In genomic region chr16:14564881-14565687, GRCh38 we compare ENCODE assay signal across 11 cellular contexts.
DNase-seq lines count a peak whose midpoint lies in the region; ATAC-seq and TF ChIP-seq lines count a peak whose summit lies in the region.
"Had no signal": no experiment of that assay in that cellular context is flagged by ENCODE, and none has a peak within 500 bp of the region (broad histone marks: within the 10 kb centered on the region; RNA-seq: fewer than 3 reads in every experiment).

No MANE protein-coding gene starts in this region.

- H3K36me3 ChIP-seq in mammary epithelial cell (ENCODE audit: insufficient read depth, low read length), result peaks cover 2% of the 10 kb centered on the region
- peaks cover 0 to 6% of the 10 kb centered on the region in 2 donors for H3K36me3 ChIP-seq in muscle layer of duodenum (ENCODE audit: control insufficient read depth in 1 of 2, insufficient read depth in 2 of 2, low read length in 2 of 2)

- H3K27ac ChIP-seq in mammary epithelial cell (ENCODE audit: insufficient read depth, low read depth, low read length), result no peak overlapping the region
- peak overlapping the region; percentile 64 for H3K27ac ChIP-seq in muscle layer of duodenum (ENCODE audit: low read length)
- H3K27ac ChIP-seq: neutrophil had no signal

- no peaks in the 10 kb centered on the region for H3K27me3 ChIP-seq in mammary epithelial cell (ENCODE audit: insufficient read depth, low read length)
- H3K27me3 ChIP-seq in muscle layer of duodenum (ENCODE audit: low read depth, low read length), result no peaks in the 10 kb centered on the region
- H3K27me3 ChIP-seq: neutrophil had no signal

- H2AFZ ChIP-seq in mammary epithelial cell (ENCODE audit: low read depth, low read length), result no peak overlapping the region

- H3K9ac ChIP-seq in mammary epithelial cell (ENCODE audit: insufficient read depth, low read length), result no peak overlapping the region

- 41% methylated on average over 4 of the region's 5 CpGs for WGBS in mammary epithelial cell (ENCODE audit: low coverage, missing lambda C conversion rate)

- CTCF ChIA-PET in mammary epithelial cell (lab: Charles Lee; ENCODE audit: low non-redundant PET), result interaction anchor here (0.6 kb wide), 1 partner anchor 641 kb away, joined by 11 read pairs; no protein-coding TSS in a partner anchor

- BruUV-seq in mammary epithelial cell (replicated peaks; lab: Mats Ljungman, UMichigan), result no TSS peak

- H3K4me3 ChIP-seq in mammary epithelial cell (replicated peaks in 1 of 3; ENCODE audit: insufficient read depth in 1 of 3, low read depth in 2 of 3, low read length in 3 of 3) (no peak overlapping the region), muscle layer of duodenum (ENCODE audit: low read depth in 1 of 2, low read length in 2 of 2) (peak overlapping the region in 1 of 2 donors; percentile 8)

- H4K20me1 ChIP-seq in mammary epithelial cell (ENCODE audit: insufficient read depth, low read length), result no peaks in the 10 kb centered on the region

- no peak overlapping the region for H3K4me2 ChIP-seq in mammary epithelial cell (ENCODE audit: insufficient read depth, low read depth, low read length)

- H3K4me1 ChIP-seq in mammary epithelial cell (ENCODE audit: insufficient read depth, low read length), result peaks cover 39% of the 10 kb centered on the region
- peaks cover 19 to 38% of the 10 kb centered on the region in 2 donors for H3K4me1 ChIP-seq in muscle layer of duodenum (ENCODE audit: control insufficient read depth in 1 of 2, insufficient read depth in 2 of 2, low read length in 2 of 2)

- dilution Hi-C loops in mammary epithelial cell (cut with HindIII; ENCODE audit: low sequenced_read_pairs), result no loop called here

- H3K79me2 ChIP-seq in mammary epithelial cell (ENCODE audit: insufficient read depth, low read length), result no peaks in the 10 kb centered on the region

- in situ Hi-C loops in mammary epithelial cell (cut with MboI; ENCODE audit: low sequenced_read_pairs in 2 of 2), result no loop called here

- no peak for TF ChIP-seq CTCF in mammary epithelial cell (conservative IDR thresholded peaks at IDR 0.05 in 1 of 2, IDR thresholded peaks at IDR 0.05 in 1 of 2; ENCODE audit: extremely low read depth in 1 of 2, insufficient read depth in 1 of 2, low read depth in 1 of 2, low read length in 2 of 2)

- intact Hi-C loops in mammary epithelial cell (cut with micrococcal nuclease), result no loop called here

- H3K9me3 ChIP-seq in mammary epithelial cell (replicated peaks; ENCODE audit: insufficient read depth, low read length) (no peaks in the 10 kb centered on the region), muscle layer of duodenum (ENCODE audit: control insufficient read depth in 1 of 2, low read length in 2 of 2) (no peaks in the 10 kb centered on the region)
- H3K9me3 ChIP-seq: neutrophil had no signal

- DNase-seq in EH (ENCODE audit: low read depth), result peak; percentile 59
- DNase-seq in NCI-H2029 treated with DMSO at 0.1 percent for 48 hours (lab: John Stamatoyannopoulos, UW), result peak; percentile 88
- DNase-seq in mammary epithelial cell, result peak; percentile 43
- DNase-seq in activated gamma-delta T cell (lab: John Stamatoyannopoulos, UW), result no peak
- DNase-seq: cerebellar nuclear complex, T-helper 17 cell had no signal

- ATAC-seq in GM18909 (IDR thresholded peaks at IDR 0.05; ENCODE audit: poor library complexity, unreplicated experiment) (no peak), HG02798 (IDR thresholded peaks at IDR 0.05; ENCODE audit: poor library complexity, unreplicated experiment) (no peak), GM21360 (IDR thresholded peaks at IDR 0.05; ENCODE audit: unreplicated experiment) (no peak)
- ATAC-seq: T-helper 17 cell had no signal
